Comparison of ENCODE assay signal across 32 cellular contexts in genomic region chr5:63483338-63483737, GRCh38.
"Had no signal": no experiment of that assay in that cellular context is flagged by ENCODE, and none has a peak within 500 bp of the region (broad histone marks: within the 10 kb centered on the region; RNA-seq: fewer than 3 reads in every experiment).

No MANE protein-coding gene starts in this region.

- H3K4me3 ChIP-seq: ascending aorta, breast epithelium, cardiac muscle cell, colonic mucosa, dorsolateral prefrontal cortex had no signal

- H3K4me1 Mint-ChIP-seq: activated B cell treated with CpG ODN at 0.5 μM for 24 hours; activated CD8-positive, alpha-beta memory T cell treated with anti-CD3 and anti-CD28 coated beads, Interleukin-2, amount 10 ng/mL, durations not matched to agents 7 days and 5 days; activated naive CD4-positive, alpha-beta T cell treated with anti-CD3 and anti-CD28 coated beads, Interleukin-2, amount 50 U/mL, for 24 hours; activated naive CD8-positive, alpha-beta T cell treated with anti-CD3 and anti-CD28 coated beads, Interleukin-2, amount 10 ng/mL, durations not matched to agents 7 days and 5 days; brain; endodermal cell had no signal

- DNase-seq: activated B cell treated with CpG ODN at 0.5 μM for 24 hours; activated CD4-positive, alpha-beta memory T cell treated with anti-CD3 and anti-CD28 coated beads for 36 hours; activated CD4-positive, alpha-beta T cell treated with anti-CD3 and anti-CD28 coated beads for 48 hours; activated CD8-positive, alpha-beta memory T cell treated with anti-CD3 and anti-CD28 coated beads, Interleukin-2, amount 10 ng/mL, durations not matched to agents 7 days and 5 days; activated CD8-positive, alpha-beta memory T cell treated with anti-CD3 and anti-CD28 coated beads, Interleukin-2, amount 50 U/mL, for 4 hours; activated CD8-positive, alpha-beta T cell treated with anti-CD3 and anti-CD28 coated beads, Interleukin-2, amount 10 ng/mL, durations not matched to agents 7 days and 5 days; activated effector memory CD4-positive, alpha-beta T cell treated with anti-CD3 and anti-CD28 coated beads, Interleukin-2, amount 50 U/mL, for 16 hours; activated naive CD4-positive, alpha-beta T cell treated with anti-CD3 and anti-CD28 coated beads for 36 hours; activated naive CD8-positive, alpha-beta T cell treated with anti-CD3 and anti-CD28 coated beads, Interleukin-2, amount 10 ng/mL, durations not matched to agents 7 days and 5 days; activated T-cell treated with anti-CD3 and anti-CD28 coated beads, Interleukin-2, amount 50 U/mL, for 1 hour; activated T-cell treated with anti-CD3 and anti-CD28 coated beads, Interleukin-2, amount 50 U/mL, for 48 hours; central memory CD4-positive, alpha-beta T cell; cerebellar nuclear complex; colonic mucosa; dorsolateral prefrontal cortex; effector memory CD4-positive, alpha-beta T cell; endodermal cell; foreskin fibroblast; head of caudate nucleus; hippocampal formation; T-helper 2 cell; WERI-Rb-1 had no signal

- H3K9me3 ChIP-seq: ascending aorta, breast epithelium, colonic mucosa had no signal

- H3K27me3 Mint-ChIP-seq: activated B cell treated with CpG ODN at 0.5 μM for 24 hours; activated CD4-positive, alpha-beta memory T cell treated with anti-CD3 and anti-CD28 coated beads for 36 hours; activated CD8-positive, alpha-beta memory T cell treated with anti-CD3 and anti-CD28 coated beads, Interleukin-2, amount 10 ng/mL, durations not matched to agents 7 days and 5 days; activated naive CD4-positive, alpha-beta T cell treated with anti-CD3 and anti-CD28 coated beads, Interleukin-2, amount 50 U/mL, for 24 hours; activated naive CD8-positive, alpha-beta T cell treated with anti-CD3 and anti-CD28 coated beads, Interleukin-2, amount 10 ng/mL, durations not matched to agents 7 days and 5 days; dendritic cell treated with granulocyte-macrophage colony-stimulating factor and Interleukin-4, amounts not matched to agents 40 ng/mL and 50 ng/mL, for 4 days had no signal

- ATAC-seq: activated CD4-positive, CD25-positive, alpha-beta regulatory T cell treated with anti-CD3 and anti-CD28 coated beads, Interleukin-2, amount 50 U/mL, for 24 hours; activated CD8-positive, alpha-beta memory T cell treated with anti-CD3 and anti-CD28 coated beads, Interleukin-2, amount 10 ng/mL, durations not matched to agents 7 days and 5 days; activated CD8-positive, alpha-beta T cell treated with anti-CD3 and anti-CD28 coated beads, Interleukin-2, amount 10 ng/mL, durations not matched to agents 7 days and 5 days; esophagus mucosa had no signal

- H3K4me1 ChIP-seq: ascending aorta, breast epithelium, colonic mucosa had no signal

- H3K4me3 Mint-ChIP-seq: activated B cell treated with CpG ODN at 0.5 μM for 24 hours; activated CD4-positive, alpha-beta memory T cell treated with anti-CD3 and anti-CD28 coated beads for 36 hours; activated CD8-positive, alpha-beta memory T cell treated with anti-CD3 and anti-CD28 coated beads, Interleukin-2, amount 10 ng/mL, durations not matched to agents 7 days and 5 days; activated CD8-positive, alpha-beta T cell treated with anti-CD3 and anti-CD28 coated beads, Interleukin-2, amount 10 ng/mL, durations not matched to agents 7 days and 5 days; activated naive CD4-positive, alpha-beta T cell treated with anti-CD3 and anti-CD28 coated beads for 36 hours; activated naive CD4-positive, alpha-beta T cell treated with anti-CD3 and anti-CD28 coated beads, Interleukin-2, amount 50 U/mL, for 24 hours; activated naive CD8-positive, alpha-beta T cell treated with anti-CD3 and anti-CD28 coated beads, Interleukin-2, amount 10 ng/mL, durations not matched to agents 7 days and 5 days; activated T-helper 1 cell treated with anti-CD3 and anti-CD28 coated beads, Interleukin-12 subunit alpha, Interleukin-12 subunit beta, Interleukin-2, Interleukin-4 antibody, amounts not matched to agents 30 ng/mL and 10 ng/mL and 1 ng/mL, durations not matched to agents 14 hours and 24 hours and 36 hours; brain; dendritic cell treated with granulocyte-macrophage colony-stimulating factor and Interleukin-4, amounts not matched to agents 40 ng/mL and 50 ng/mL, for 4 days; endodermal cell had no signal

- H3K9me3 Mint-ChIP-seq: activated naive CD4-positive, alpha-beta T cell treated with anti-CD3 and anti-CD28 coated beads, Interleukin-2, amount 50 U/mL, for 24 hours had no signal

- H3K27ac ChIP-seq: ascending aorta, breast epithelium, cardiac muscle cell, colonic mucosa, dorsolateral prefrontal cortex, WERI-Rb-1 had no signal

- H3K27ac Mint-ChIP-seq: activated B cell treated with CpG ODN at 0.5 μM for 24 hours; activated CD4-positive, alpha-beta memory T cell treated with anti-CD3 and anti-CD28 coated beads for 36 hours; activated CD8-positive, alpha-beta memory T cell treated with anti-CD3 and anti-CD28 coated beads, Interleukin-2, amount 10 ng/mL, durations not matched to agents 7 days and 5 days; activated CD8-positive, alpha-beta T cell treated with anti-CD3 and anti-CD28 coated beads, Interleukin-2, amount 10 ng/mL, durations not matched to agents 7 days and 5 days; activated naive CD4-positive, alpha-beta T cell treated with anti-CD3 and anti-CD28 coated beads for 36 hours; activated naive CD4-positive, alpha-beta T cell treated with anti-CD3 and anti-CD28 coated beads, Interleukin-2, amount 50 U/mL, for 24 hours; activated naive CD8-positive, alpha-beta T cell treated with anti-CD3 and anti-CD28 coated beads, Interleukin-2, amount 10 ng/mL, durations not matched to agents 7 days and 5 days; activated T-helper 1 cell treated with anti-CD3 and anti-CD28 coated beads, Interleukin-12 subunit alpha, Interleukin-12 subunit beta, Interleukin-2, Interleukin-4 antibody, amounts not matched to agents 30 ng/mL and 10 ng/mL and 1 ng/mL, durations not matched to agents 14 hours and 24 hours and 36 hours; activated T-helper 2 cell treated with anti-CD3 and anti-CD28 coated beads, Interferon-gamma antibody, Interleukin-2, Interleukin-4, amounts not matched to agents 10 μg/mL and 5 μg/mL and 100 μg/mL, durations not matched to agents 14 hours and 24 hours and 36 hours; brain; dendritic cell treated with granulocyte-macrophage colony-stimulating factor and Interleukin-4, amounts not matched to agents 40 ng/mL and 50 ng/mL, for 4 days; endodermal cell had no signal

- H3K36me3 Mint-ChIP-seq: activated CD4-positive, alpha-beta memory T cell treated with anti-CD3 and anti-CD28 coated beads for 36 hours; activated CD8-positive, alpha-beta memory T cell treated with anti-CD3 and anti-CD28 coated beads, Interleukin-2, amount 10 ng/mL, durations not matched to agents 7 days and 5 days; activated naive CD4-positive, alpha-beta T cell treated with anti-CD3 and anti-CD28 coated beads, Interleukin-2, amount 50 U/mL, for 24 hours; activated naive CD8-positive, alpha-beta T cell treated with anti-CD3 and anti-CD28 coated beads, Interleukin-2, amount 10 ng/mL, durations not matched to agents 7 days and 5 days; brain had no signal

- H3K27me3 ChIP-seq: ascending aorta, breast epithelium, cardiac muscle cell, colonic mucosa, dorsolateral prefrontal cortex had no signal

- H3K36me3 ChIP-seq: ascending aorta, breast epithelium, cardiac muscle cell, colonic mucosa, WERI-Rb-1 had no signal
